8 cellular contexts compared by ENCODE assay signal in the genomic region with DNA sequence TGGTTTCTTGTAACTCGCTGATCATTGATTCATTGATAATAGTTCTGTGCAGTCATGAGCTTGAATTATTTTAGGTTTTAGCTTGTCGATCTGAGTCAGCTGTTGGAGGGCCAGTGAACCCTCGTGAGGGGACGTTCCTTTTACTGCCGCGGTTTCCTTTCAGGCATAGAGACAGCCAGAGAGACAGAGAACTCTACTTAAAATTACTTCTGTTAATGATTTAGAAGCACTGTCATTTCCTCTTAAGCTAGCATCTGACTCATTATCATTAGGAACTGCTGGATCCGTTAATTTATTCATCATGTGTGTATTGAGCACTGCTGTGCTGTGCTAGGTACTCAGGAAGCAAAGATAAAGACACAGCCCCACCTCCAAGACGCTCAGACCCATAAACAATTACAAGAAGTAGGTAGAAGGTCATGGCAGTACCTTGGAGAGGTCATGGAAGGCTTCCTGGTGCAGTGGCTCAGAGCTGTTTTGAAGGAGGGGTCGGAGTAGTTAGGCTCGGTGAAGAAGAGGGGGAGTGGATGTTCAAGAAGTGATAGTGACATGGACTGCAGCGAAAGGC. TPM values are rescaled to one million over a fixed set of nuclear protein-coding genes. Genes with fewer than 3 reads are reported as not detected.
DNase-seq lines count a peak whose midpoint lies in the region; ATAC-seq and TF ChIP-seq lines count a peak whose summit lies in the region.

No MANE protein-coding gene starts in this region.

- peaks cover 85% of the 10 kb centered on the region for H3K79me2 ChIP-seq in hepatocyte

- H4K20me1 ChIP-seq in hepatocyte (ENCODE audit: insufficient read depth, poor library complexity, severe bottlenecking): peaks cover 24% of the 10 kb centered on the region

- H2AFZ ChIP-seq in hepatocyte: no peak overlapping the region

- H3K4me3 ChIP-seq in left ventricle myocardium inferior: peak overlapping the region; percentile 17
- H3K4me3 ChIP-seq in hepatocyte: no peak overlapping the region
- H3K4me3 ChIP-seq in subcutaneous abdominal adipose tissue (ENCODE audit: low read depth in 1 of 5, low read length in 5 of 5): peak overlapping the region in 2 of 5 donors; percentile 10 to 23

- peak overlapping the region; percentile 74 for H3K27ac ChIP-seq in left ventricle myocardium inferior (replicated peaks)
- peak overlapping the region; percentile 35 for H3K27ac ChIP-seq in hepatocyte
- H3K27ac ChIP-seq in subcutaneous abdominal adipose tissue (ENCODE audit: low read depth, low read length): peak overlapping the region; percentile 99

- no peaks in the 10 kb centered on the region for H3K9me2 ChIP-seq in hepatocyte (replicated peaks; ENCODE audit: insufficient read depth)

- peak overlapping the region in 3 of 5 donors; percentile 27 to 81 (median 65) for H3K9ac ChIP-seq in subcutaneous abdominal adipose tissue (ENCODE audit: low read length in 5 of 5)

- no peaks in the 10 kb centered on the region for H3K9me3 ChIP-seq in left ventricle myocardium inferior (replicated peaks)
- H3K9me3 ChIP-seq in hepatocyte (ENCODE audit: low read depth): no peaks in the 10 kb centered on the region
- H3K9me3 ChIP-seq in subcutaneous abdominal adipose tissue (ENCODE audit: control insufficient read depth in 5 of 5, low read length in 5 of 5): no peaks in the 10 kb centered on the region

- ATAC-seq in Right ventricle myocardium superior (ENCODE audit: poor library complexity): no peak
- ATAC-seq in HG02885 (IDR thresholded peaks at IDR 0.05; ENCODE audit: poor library complexity, unreplicated experiment): no peak
- no peak for ATAC-seq in GM21723 (IDR thresholded peaks at IDR 0.05; ENCODE audit: unreplicated experiment)

- H3K4me1 ChIP-seq in left ventricle myocardium inferior (peaks cover 90% of the 10 kb centered on the region), hepatocyte (ENCODE audit: insufficient read depth) (peaks cover 33% of the 10 kb centered on the region), subcutaneous abdominal adipose tissue (ENCODE audit: control insufficient read depth in 5 of 5, insufficient read depth in 5 of 5, low read length in 5 of 5) (peaks cover 14 to 82% (median 78%) of the 10 kb centered on the region in 5 donors)

- H3K27me3 ChIP-seq in left ventricle myocardium inferior (ENCODE audit: low read depth) (no peaks in the 10 kb centered on the region), hepatocyte (no peaks in the 10 kb centered on the region), subcutaneous abdominal adipose tissue (ENCODE audit: control insufficient read depth in 5 of 5, insufficient read depth in 4 of 5, low read length in 5 of 5) (peaks cover 0 to 3% (median 0%) of the 10 kb centered on the region in 5 donors)

- TF ChIP-seq CTCF in left ventricle myocardium inferior (IDR thresholded peaks at IDR 0.05; ENCODE audit: borderline replicate concordance): no peak
- TF ChIP-seq CTCF in hepatocyte (IDR thresholded peaks at IDR 0.05; ENCODE audit: poor library complexity): no peak

- peak overlapping the region; percentile 49 for H3K4me2 ChIP-seq in hepatocyte

- intact Hi-C loops in left ventricle myocardium inferior (cut with micrococcal nuclease): no loop called here
- intact Hi-C loops in Right ventricle myocardium superior (cut with DNase I): no loop called here

- peaks cover 9% of the 10 kb centered on the region for H3K36me3 ChIP-seq in left ventricle myocardium inferior
- no peaks in the 10 kb centered on the region for H3K36me3 ChIP-seq in hepatocyte (replicated peaks; ENCODE audit: insufficient read depth, low read depth)
- H3K36me3 ChIP-seq in subcutaneous abdominal adipose tissue (ENCODE audit: control insufficient read depth in 5 of 5, insufficient read depth in 5 of 5, low read length in 5 of 5): no peaks in the 10 kb centered on the region

- DNase-seq in left ventricle myocardium inferior: no peak
- DNase-seq in Right ventricle myocardium superior: no peak
- DNase-seq in activated T-cell treated with anti-CD3 and anti-CD28 coated beads for 4 hours: peak; percentile 44
- no peak for DNase-seq in hepatocyte (ENCODE audit: low spot score)
- no peak for DNase-seq in HCEC 1CT

- 68% methylated on average over 11 of the region's 11 CpGs for WGBS in hepatocyte (ENCODE audit: low lambda C conversion rate, missing lambda C conversion rate)

RNA-seq across cellular contexts. Expression of gene PGS1, which starts 3.2 kb away (rescaled TPM):
- total RNA-seq in left ventricle myocardium inferior (17.1 TPM), Right ventricle myocardium superior (18.1 TPM), hepatocyte (30.4 and 36.0 TPM in 2 replicates)
- polyA plus RNA-seq in hepatocyte: 42.5 and 52.2 TPM in 2 replicates

RNA-seq across cellular contexts. Expression of gene SOCS3, which starts 21.8 kb away (rescaled TPM):
- total RNA-seq in left ventricle myocardium inferior (9.5 TPM), Right ventricle myocardium superior (10.5 TPM), hepatocyte (130 and 172 TPM in 2 replicates)
- 181 and 246 TPM in 2 replicates for polyA plus RNA-seq in hepatocyte

Comparison
In these comparisons a context has a peak if more than half of its experiments do, and no peak if none do; other contexts are left out.
1. H3K27ac ChIP-seq: peak in every context shown above with its lines; median percentile 99 in subcutaneous abdominal adipose tissue; 74 in left ventricle myocardium inferior; 35 in hepatocyte.
2. RNA of gene SOCS3, which starts 21.8 kb away (total RNA-seq): 130 to 172 TPM in hepatocyte; 10.5 TPM in Right ventricle myocardium superior (single experiment) and 9.5 TPM in left ventricle myocardium inferior (single experiment); every median in the first group is over 10 times any median in the second.